Comparison of ENCODE assay signal across 8 cellular contexts in the genomic region with DNA sequence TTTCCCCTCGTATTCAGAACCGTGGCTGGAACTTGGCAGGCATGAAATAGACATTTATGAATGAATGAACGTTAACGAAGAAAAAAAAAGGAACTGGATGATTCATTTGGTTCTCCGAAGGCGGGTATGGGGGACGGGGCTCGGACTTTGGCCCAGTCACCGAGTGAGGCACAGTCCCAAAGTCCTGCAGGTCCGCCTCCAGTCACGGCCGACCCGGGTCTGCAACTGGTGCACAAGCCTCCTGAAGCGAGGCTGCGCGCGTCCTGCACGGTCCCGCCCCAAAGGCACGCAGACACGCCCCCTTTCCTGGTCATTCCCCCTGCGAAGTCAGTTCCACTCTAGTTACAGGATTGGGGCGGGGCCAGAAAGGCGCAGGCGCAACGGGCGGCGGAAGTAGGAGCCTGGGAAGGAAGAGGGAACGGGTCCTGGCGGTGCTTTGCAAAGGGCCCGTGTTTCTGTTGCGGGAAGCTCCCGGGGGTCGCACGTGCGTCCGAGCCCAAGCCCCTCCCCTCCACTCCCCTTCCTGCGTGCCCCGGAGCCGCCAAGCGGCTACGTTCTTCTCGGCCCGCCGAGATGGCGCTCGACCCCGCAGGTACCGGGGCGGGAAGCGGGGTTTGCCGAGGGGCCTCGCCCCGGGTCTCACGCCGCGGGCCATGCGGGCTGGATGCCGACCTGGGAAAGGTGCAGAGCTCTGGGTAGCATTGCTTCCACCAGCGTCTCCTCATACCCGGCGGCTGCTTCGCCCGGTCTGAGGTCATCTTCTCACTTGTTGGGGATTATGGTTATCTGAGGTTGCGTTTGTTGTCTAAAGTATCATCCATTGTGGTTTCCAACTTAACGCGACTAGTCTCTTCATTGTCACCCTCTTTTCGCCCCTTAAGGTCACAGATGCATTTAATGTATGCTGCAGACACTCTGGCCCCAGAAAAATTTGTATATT. TPM values are rescaled to one million over a fixed set of nuclear protein-coding genes. Genes with fewer than 3 reads are reported as not detected.
DNase-seq lines count a peak whose midpoint lies in the region; ATAC-seq and TF ChIP-seq lines count a peak whose summit lies in the region.

A gene with protein sequence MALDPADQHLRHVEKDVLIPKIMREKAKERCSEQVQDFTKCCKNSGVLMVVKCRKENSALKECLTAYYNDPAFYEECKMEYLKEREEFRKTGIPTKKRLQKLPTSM (plus strand): TSS at position 399 of the 940 bp plus-strand sequence. CDS start 175 bp downstream, at position 574.

- intact Hi-C loops in Right ventricle myocardium superior (cut with DNase I) = no loop called here

- H3K79me2 ChIP-seq in parathyroid adenoma = peaks cover 12% of the 10 kb centered on the region

- TF ChIP-seq EP300 in tibial nerve (IDR thresholded peaks at IDR 0.05) = peak; percentile 65 to 94

- no peaks in the 10 kb centered on the region for H3K9me3 ChIP-seq in parathyroid adenoma (ENCODE audit: control insufficient read depth, low read length)
- H3K9me3 ChIP-seq in tibial nerve = no peaks in the 10 kb centered on the region

- H3K36me3 ChIP-seq in parathyroid adenoma (ENCODE audit: control insufficient read depth, insufficient read depth, low read length) = no peaks in the 10 kb centered on the region
- H3K36me3 ChIP-seq in tibial nerve = no peaks in the 10 kb centered on the region

- peaks cover 6% of the 10 kb centered on the region for H3K9me3 Mint-ChIP-seq in activated naive CD8-positive, alpha-beta T cell treated with anti-CD3 and anti-CD28 coated beads, Interleukin-2, amount 50 U/mL, for 24 hours

- peaks cover 49% of the 10 kb centered on the region for H3K4me1 Mint-ChIP-seq in activated naive CD8-positive, alpha-beta T cell treated with anti-CD3 and anti-CD28 coated beads, Interleukin-2, amount 50 U/mL, for 24 hours

- TF ChIP-seq CTCF in GM12865 (IDR thresholded peaks at IDR 0.05; ENCODE audit: insufficient read depth, low read depth, low read length, missing control alignments) (no peak), parathyroid adenoma (IDR thresholded peaks at IDR 0.05) (no peak), tibial nerve (IDR thresholded peaks at IDR 0.05) (peak in 1 of 5 experiments; percentile 29)

- peak within 1 kb of the TSS; percentile 70 for H3K4me2 ChIP-seq in parathyroid adenoma (ENCODE audit: low read length)

- peak within 1 kb of the TSS; percentile 48 for H3K9ac ChIP-seq in parathyroid adenoma

- peak; percentile 97 for DNase-seq in GM12865 (ENCODE audit: low read depth)
- DNase-seq in NCI-H1417 treated with DMSO at 0.1 percent for 48 hours (lab: John Stamatoyannopoulos, UW) = peak; percentile 69
- peak; percentile 97 for DNase-seq in SW480 (ENCODE audit: low spot score)
- DNase-seq in activated naive CD8-positive, alpha-beta T cell treated with anti-CD3 and anti-CD28 coated beads, Interleukin-2, amount 50 U/mL, for 24 hours = peak; percentile 97
- peak; percentile 99 for DNase-seq in Right ventricle myocardium superior
- DNase-seq in tibial nerve (ENCODE audit: low spot score in 2 of 2) = peak; percentile 96 to 97

- ATAC-seq in HG02763 (IDR thresholded peaks at IDR 0.05; ENCODE audit: unreplicated experiment) (peak; percentile 99), Right ventricle myocardium superior (ENCODE audit: poor library complexity) (peak; percentile 100)
- ATAC-seq in activated naive CD8-positive, alpha-beta T cell treated with anti-CD3 and anti-CD28 coated beads, Interleukin-2, amount 50 U/mL, for 24 hours = peak; percentile 94

- H3K4me1 ChIP-seq in parathyroid adenoma (peaks cover 4% of the 10 kb centered on the region), tibial nerve (peaks cover 0 to 40% (median 7%) of the 10 kb centered on the region in 4 donors)

- H3K27me3 ChIP-seq in parathyroid adenoma (ENCODE audit: control insufficient read depth, insufficient read depth, low read length) (no peaks in the 10 kb centered on the region), tibial nerve (no peaks in the 10 kb centered on the region)

- WGBS in tibial nerve, 2 donors = 0 to 1% methylated on average over 35 to 61 of the region's 68 CpGs

- peak within 1 kb of the TSS; percentile 93 for H3K4me3 Mint-ChIP-seq in activated naive CD8-positive, alpha-beta T cell treated with anti-CD3 and anti-CD28 coated beads, Interleukin-2, amount 50 U/mL, for 24 hours

- peak within 1 kb of the TSS; percentile 99 for H2AFZ ChIP-seq in parathyroid adenoma

- H3K27ac ChIP-seq in parathyroid adenoma = peak within 1 kb of the TSS; percentile 72
- peak within 1 kb of the TSS; percentile 26 to 91 (median 80) for H3K27ac ChIP-seq in tibial nerve

- TF ChIP-seq POLR2A in tibial nerve (IDR thresholded peaks at IDR 0.05) = peak; percentile 75 to 85

- peaks cover 10% of the 10 kb centered on the region for H3K36me3 Mint-ChIP-seq in activated naive CD8-positive, alpha-beta T cell treated with anti-CD3 and anti-CD28 coated beads, Interleukin-2, amount 50 U/mL, for 24 hours (ENCODE audit: low read depth)

- peak within 1 kb of the TSS; percentile 91 for H3K27ac Mint-ChIP-seq in activated naive CD8-positive, alpha-beta T cell treated with anti-CD3 and anti-CD28 coated beads, Interleukin-2, amount 50 U/mL, for 24 hours

- peak within 1 kb of the TSS; percentile 67 for H3K4me3 ChIP-seq in GM12865 (ENCODE audit: low read depth, low read length)
- peak within 1 kb of the TSS; percentile 86 for H3K4me3 ChIP-seq in parathyroid adenoma (ENCODE audit: low read depth, low read length)
- H3K4me3 ChIP-seq in tibial nerve = peak within 1 kb of the TSS; percentile 66 to 98 (median 85)

- no peaks in the 10 kb centered on the region for H3K27me3 Mint-ChIP-seq in activated naive CD8-positive, alpha-beta T cell treated with anti-CD3 and anti-CD28 coated beads, Interleukin-2, amount 50 U/mL, for 24 hours

RNA-seq across cellular contexts. Expression of the gene that starts here (rescaled TPM):
- total RNA-seq in Right ventricle myocardium superior (33.7 TPM), tibial nerve (10 to 100 TPM in 3 of 4 donors, 1 to 10 TPM in 1; 5.5 to 22.7 (median 17.3) TPM)

Comparison
In these comparisons a context has a peak if more than half of its experiments do, and no peak if none do; other contexts are left out.
1. Peak in every context shown above with its lines: DNase-seq, ATAC-seq, H3K4me3 ChIP-seq and H3K27ac ChIP-seq.